ENCODE assay signal across 1 cellular context in genomic region chr22:11048884-11049283, GRCh38.
A peak's percentile ranks its signal among the peaks of the same experiment; 100 is the strongest.
TF ChIP-seq lines count a peak whose summit lies in the region.
"Not testable (repeated sequence)": the region's sequence is repeated elsewhere in the genome, so short reads cannot be mapped to it uniquely, and the experiment has no call there.

No MANE protein-coding gene starts in this region.

TF ChIP-seq in HepG2, 621 proteins besides CTCF, POLR2A, EP300 and RAD21 (continued from another document):
- TF ChIP-seq ZBTB40 (IDR thresholded peaks at IDR 0.05), result peak; percentile 46
- TF ChIP-seq ZBTB40, LCORL (CRISPR knock-in tag; IDR thresholded peaks at IDR 0.05): not testable (repeated sequence)
- peak; percentile 44; the same call in 1 of the 2 replicates for TF ChIP-seq LCORL (IDR thresholded peaks at IDR 0.05)
- TF ChIP-seq NFRKB (IDR thresholded peaks at IDR 0.05), result peak; percentile 55; the same call in 1 of the 2 replicates
- peak; percentile 37 for TF ChIP-seq MNT (IDR thresholded peaks at IDR 0.05)
- peak; percentile 92 for TF ChIP-seq IKZF1 (IDR thresholded peaks at IDR 0.05)
- TF ChIP-seq PLRG1 (conservative IDR thresholded peaks at IDR 0.05), result peak; percentile 73; the same call in 1 of the 2 replicates
- TF ChIP-seq ZNF282 (IDR thresholded peaks at IDR 0.05; ENCODE audit: partially characterized antibody), result peak; percentile 87
- peak; percentile 59 for TF ChIP-seq PHB2 (IDR thresholded peaks at IDR 0.05; ENCODE audit: partially characterized antibody)
- TF ChIP-seq FOXK2 (IDR thresholded peaks at IDR 0.05), result peak; percentile 43
TF ChIP-seq in HepG2: peak in this region for 17; not testable (repeated sequence) for 604.
